25 cellular contexts compared by ENCODE assay signal in genomic region chr1:215228193-215228592, GRCh38.
"Had no signal": no experiment of that assay in that cellular context is flagged by ENCODE, and none has a peak within 500 bp of the region (broad histone marks: within the 10 kb centered on the region; RNA-seq: fewer than 3 reads in every experiment).

No MANE protein-coding gene starts in this region.

- H3K27me3 ChIP-seq: dorsolateral prefrontal cortex, hepatocyte, right lobe of liver, suprapubic skin, thyroid gland had no signal

- H3K4me3 Mint-ChIP-seq: memory B cell; mesothelial cell of epicardium; natural killer cell; neural crest cell; stimulated activated effector memory CD8-positive, alpha-beta T cell treated with anti-CD3 and anti-CD28 coated beads, Interleukin-12 subunit alpha, Interleukin-12 subunit beta, amount 100 ng/mL, for 72 hours; type B pancreatic cell had no signal

- H3K4me1 Mint-ChIP-seq: memory B cell; mesothelial cell of epicardium; natural killer cell; neural crest cell; stimulated activated effector memory CD8-positive, alpha-beta T cell treated with anti-CD3 and anti-CD28 coated beads, Interleukin-12 subunit alpha, Interleukin-12 subunit beta, amount 100 ng/mL, for 72 hours had no signal

- H3K9ac ChIP-seq: parathyroid adenoma had no signal

- H2AFZ ChIP-seq: hepatocyte, parathyroid adenoma had no signal

- DNase-seq: cortex of kidney; dorsolateral prefrontal cortex; effector CD8-positive, alpha-beta T cell; foreskin melanocyte; head of caudate nucleus; kidney; left cardiac atrium; left ventricle myocardium inferior; lower lobe of right lung; natural killer cell; nucleus accumbens; right lobe of liver; stimulated activated CD4-positive, alpha-beta T cell treated with anti-CD3 and anti-CD28 coated beads, Interleukin-4, amount 100 ng/mL, for 1 hour; stimulated activated CD8-positive, alpha-beta memory T cell treated with anti-CD3 and anti-CD28 coated beads, Interleukin-4, amount 100 ng/mL, for 48 hours; stimulated activated naive CD8-positive, alpha-beta T cell treated with anti-CD3 and anti-CD28 coated beads, Interleukin-15, Interleukin-2, amounts not matched to agents 100 U/mL and 50 U/mL, for 24 hours; thyroid gland had no signal

- H3K79me2 ChIP-seq: hepatocyte, parathyroid adenoma had no signal

- H3K36me3 ChIP-seq: left ventricle myocardium inferior, lower lobe of right lung, prostate gland, right lobe of liver, suprapubic skin, thyroid gland had no signal

- H3K27me3 Mint-ChIP-seq: memory B cell, type B pancreatic cell had no signal

- H3K27ac ChIP-seq: dorsolateral prefrontal cortex, hepatocyte, left ventricle myocardium inferior, lower lobe of right lung, parathyroid adenoma, prostate gland, right lobe of liver, suprapubic skin, thyroid gland had no signal

- H3K9me3 Mint-ChIP-seq: mesothelial cell of epicardium, neural crest cell, type B pancreatic cell had no signal

- H3K4me1 ChIP-seq: left ventricle myocardium inferior, lower lobe of right lung, parathyroid adenoma, prostate gland, right lobe of liver, suprapubic skin had no signal

- H3K36me3 Mint-ChIP-seq: memory B cell; mesothelial cell of epicardium; natural killer cell; stimulated activated effector memory CD8-positive, alpha-beta T cell treated with anti-CD3 and anti-CD28 coated beads, Interleukin-12 subunit alpha, Interleukin-12 subunit beta, amount 100 ng/mL, for 72 hours; type B pancreatic cell had no signal

- H3K4me2 ChIP-seq: hepatocyte had no signal

- H3K27ac Mint-ChIP-seq: memory B cell; mesothelial cell of epicardium; natural killer cell; stimulated activated effector memory CD8-positive, alpha-beta T cell treated with anti-CD3 and anti-CD28 coated beads, Interleukin-12 subunit alpha, Interleukin-12 subunit beta, amount 100 ng/mL, for 72 hours; type B pancreatic cell had no signal

- H3K9me3 ChIP-seq: left ventricle myocardium inferior, lower lobe of right lung, prostate gland, right lobe of liver, suprapubic skin, thyroid gland had no signal

- H3K4me3 ChIP-seq: dorsolateral prefrontal cortex, hepatocyte, left ventricle myocardium inferior, lower lobe of right lung, prostate gland, right lobe of liver, suprapubic skin, thyroid gland had no signal

- ATAC-seq: left cardiac atrium; lower lobe of right lung; natural killer cell; right lobe of liver; stimulated activated effector memory CD8-positive, alpha-beta T cell treated with anti-CD3 and anti-CD28 coated beads, Interleukin-12 subunit alpha, Interleukin-12 subunit beta, amount 100 ng/mL, for 72 hours; stimulated activated naive CD8-positive, alpha-beta T cell treated with anti-CD3 and anti-CD28 coated beads, Interleukin-15, Interleukin-2, amounts not matched to agents 100 U/mL and 50 U/mL, for 24 hours had no signal
